In the genomic region with DNA sequence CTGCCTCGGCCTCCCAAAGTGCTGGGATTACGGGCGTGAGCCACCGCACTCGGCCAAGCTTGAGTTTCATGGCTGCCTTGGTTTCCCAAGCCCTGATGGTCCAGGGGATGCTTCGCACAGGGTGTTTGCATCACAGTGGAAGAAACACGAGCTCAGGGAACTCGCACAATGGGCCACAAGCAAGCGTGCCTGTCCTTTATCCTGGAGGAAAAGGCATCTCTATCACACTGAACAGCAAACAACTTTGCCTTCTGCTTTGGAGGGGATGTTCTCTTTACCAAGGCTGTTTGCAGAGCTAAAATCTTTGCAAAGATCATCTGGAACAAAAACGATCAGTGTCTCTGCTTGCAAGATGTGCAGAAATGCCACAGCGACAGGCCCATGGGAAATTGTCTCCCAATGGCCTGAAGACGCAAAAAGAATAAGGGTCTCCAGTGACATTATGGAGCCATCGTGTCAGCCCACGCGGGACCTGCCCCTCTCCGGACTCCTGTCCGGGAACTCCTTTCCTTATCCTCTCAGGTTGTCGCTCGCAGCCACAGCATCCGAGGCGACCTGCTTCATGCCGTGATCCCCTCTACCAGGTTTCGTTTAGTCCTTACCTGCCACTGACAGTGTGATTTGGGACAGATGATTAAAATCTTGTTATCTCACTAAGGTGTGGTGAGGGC, we compare ENCODE assay signal across 1 cellular context.
TF ChIP-seq lines count a peak whose summit lies in the region.

No MANE protein-coding gene starts in this region.

TF ChIP-seq in K562, 482 proteins besides CTCF, POLR2A, EP300 and RAD21:
- TF ChIP-seq ATF7 (IDR thresholded peaks at IDR 0.05) (no peak), CC2D1A (IDR thresholded peaks at IDR 0.05) (no peak), NR2C1 (IDR thresholded peaks at IDR 0.05) (no peak), NR2C1 (tag; IDR thresholded peaks at IDR 0.05) (no peak), PHF21A (IDR thresholded peaks at IDR 0.05; ENCODE audit: borderline replicate concordance, low read depth) (no peak), ZNF436 (CRISPR knock-in tag; IDR thresholded peaks at IDR 0.05) (no peak), NFATC3 (IDR thresholded peaks at IDR 0.05) (no peak), CBFA2T3 (IDR thresholded peaks at IDR 0.05) (no peak)
- TF ChIP-seq, protein P1, sequence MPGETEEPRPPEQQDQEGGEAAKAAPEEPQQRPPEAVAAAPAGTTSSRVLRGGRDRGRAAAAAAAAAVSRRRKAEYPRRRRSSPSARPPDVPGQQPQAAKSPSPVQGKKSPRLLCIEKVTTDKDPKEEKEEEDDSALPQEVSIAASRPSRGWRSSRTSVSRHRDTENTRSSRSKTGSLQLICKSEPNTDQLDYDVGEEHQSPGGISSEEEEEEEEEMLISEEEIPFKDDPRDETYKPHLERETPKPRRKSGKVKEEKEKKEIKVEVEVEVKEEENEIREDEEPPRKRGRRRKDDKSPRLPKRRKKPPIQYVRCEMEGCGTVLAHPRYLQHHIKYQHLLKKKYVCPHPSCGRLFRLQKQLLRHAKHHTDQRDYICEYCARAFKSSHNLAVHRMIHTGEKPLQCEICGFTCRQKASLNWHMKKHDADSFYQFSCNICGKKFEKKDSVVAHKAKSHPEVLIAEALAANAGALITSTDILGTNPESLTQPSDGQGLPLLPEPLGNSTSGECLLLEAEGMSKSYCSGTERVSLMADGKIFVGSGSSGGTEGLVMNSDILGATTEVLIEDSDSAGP (CRISPR knock-in tag; IDR thresholded peaks at IDR 0.05) = no peak
- TF ChIP-seq, protein P2, sequence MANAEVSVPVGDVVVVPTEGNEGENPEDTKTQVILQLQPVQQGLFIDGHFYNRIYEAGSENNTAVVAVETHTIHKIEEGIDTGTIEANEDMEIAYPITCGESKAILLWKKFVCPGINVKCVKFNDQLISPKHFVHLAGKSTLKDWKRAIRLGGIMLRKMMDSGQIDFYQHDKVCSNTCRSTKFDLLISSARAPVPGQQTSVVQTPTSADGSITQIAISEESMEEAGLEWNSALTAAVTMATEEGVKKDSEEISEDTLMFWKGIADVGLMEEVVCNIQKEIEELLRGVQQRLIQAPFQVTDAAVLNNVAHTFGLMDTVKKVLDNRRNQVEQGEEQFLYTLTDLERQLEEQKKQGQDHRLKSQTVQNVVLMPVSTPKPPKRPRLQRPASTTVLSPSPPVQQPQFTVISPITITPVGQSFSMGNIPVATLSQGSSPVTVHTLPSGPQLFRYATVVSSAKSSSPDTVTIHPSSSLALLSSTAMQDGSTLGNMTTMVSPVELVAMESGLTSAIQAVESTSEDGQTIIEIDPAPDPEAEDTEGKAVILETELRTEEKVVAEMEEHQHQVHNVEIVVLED (CRISPR knock-in tag; IDR thresholded peaks at IDR 0.05) = no peak
